8 cellular contexts compared by ENCODE assay signal in genomic region chr10:110865184-110865803, GRCh38. TPM values are rescaled to one million over a fixed set of nuclear protein-coding genes. Genes with fewer than 3 reads are reported as not detected.
DNase-seq lines count a peak whose midpoint lies in the region; ATAC-seq and TF ChIP-seq lines count a peak whose summit lies in the region.

No MANE protein-coding gene starts in this region.

- H3K27ac ChIP-seq in BLaER1, result peak overlapping the region; percentile 80
- peak overlapping the region; percentile 97 for H3K27ac ChIP-seq in MM.1S (ENCODE audit: low read length)
- peak overlapping the region; percentile 35 for H3K27ac ChIP-seq in muscle layer of colon (ENCODE audit: low read depth, low read length)
- H3K27ac ChIP-seq in ovary, result no peak overlapping the region

- H3K4me2 ChIP-seq in BLaER1 (peak overlapping the region; percentile 63), MM.1S (ENCODE audit: low read depth, low read length) (peak overlapping the region; percentile 93)

- H3K4me3 ChIP-seq in BLaER1 (no peak overlapping the region), MM.1S (ENCODE audit: low read length) (peak overlapping the region; percentile 54), muscle layer of colon (ENCODE audit: low read depth in 1 of 2, low read length in 2 of 2) (peak overlapping the region in 1 of 2 donors; percentile 6), ovary (no peak overlapping the region)

- H3K9me3 Mint-ChIP-seq in central memory CD8-positive, alpha-beta T cell, result no peaks in the 10 kb centered on the region

- ATAC-seq in central memory CD8-positive, alpha-beta T cell (replicated peaks; ENCODE audit: extremely low read depth, poor library complexity, severe bottlenecking), result no peak
- ATAC-seq in HG03097 (IDR thresholded peaks at IDR 0.05; ENCODE audit: low FRiP score, unreplicated experiment) (no peak), HG03135 (IDR thresholded peaks at IDR 0.05; ENCODE audit: unreplicated experiment) (no peak)

- H3K27ac Mint-ChIP-seq in central memory CD8-positive, alpha-beta T cell (ENCODE audit: low read depth), result peak overlapping the region; percentile 97

- 36 to 49% (median 37%) methylated on average over 6 of the region's 6 CpGs for WGBS in ovary, 3 donors

- no peak for TF ChIP-seq POLR2A in ovary (IDR thresholded peaks at IDR 0.05)

- peak overlapping the region; percentile 56 for H2AFZ ChIP-seq in MM.1S (ENCODE audit: low read length)

- peaks cover 70% of the 10 kb centered on the region for H3F3A ChIP-seq in MM.1S (ENCODE audit: insufficient read depth, low read length)

- DNase-seq in MM.1S (no peak), DMS79 (lab: John Stamatoyannopoulos, UW) (no peak), ovary (no peak)
- DNase-seq in central memory CD8-positive, alpha-beta T cell (ENCODE audit: low spot score in 2 of 2), result no peak

- 0 out of 2 replicates have a peak overlapping the region, but pooled peaks have one; percentile 13 for H3K9ac ChIP-seq in BLaER1
- peak overlapping the region; percentile 72 for H3K9ac ChIP-seq in MM.1S (ENCODE audit: low read length)
- H3K9ac ChIP-seq in muscle layer of colon (ENCODE audit: low read length), result no peak overlapping the region

- H3K27me3 ChIP-seq in BLaER1, result no peaks in the 10 kb centered on the region
- no peaks in the 10 kb centered on the region for H3K27me3 ChIP-seq in MM.1S (replicated peaks; ENCODE audit: insufficient read depth, low read length)
- H3K27me3 ChIP-seq in muscle layer of colon (ENCODE audit: control insufficient read depth in 1 of 2, insufficient read depth in 2 of 2, low read length in 2 of 2), result no peaks in the 10 kb centered on the region
- H3K27me3 ChIP-seq in ovary, result no peaks in the 10 kb centered on the region

- TF ChIP-seq CTCF in MM.1S (IDR thresholded peaks at IDR 0.05; ENCODE audit: low read length) (no peak), ovary (IDR thresholded peaks at IDR 0.05) (no peak)

- no peaks in the 10 kb centered on the region for H3K27me3 Mint-ChIP-seq in central memory CD8-positive, alpha-beta T cell

- H3K4me1 ChIP-seq in BLaER1, result peaks cover 86% of the 10 kb centered on the region
- H3K4me1 ChIP-seq in MM.1S (ENCODE audit: low read length), result peaks cover 76% of the 10 kb centered on the region
- peaks cover 22% of the 10 kb centered on the region for H3K4me1 ChIP-seq in muscle layer of colon (ENCODE audit: insufficient read depth, low read length)
- peaks cover 5% of the 10 kb centered on the region for H3K4me1 ChIP-seq in ovary (ENCODE audit: insufficient read depth)

- H3K4me3 Mint-ChIP-seq in central memory CD8-positive, alpha-beta T cell, result peak overlapping the region; percentile 80

- peaks cover 18% of the 10 kb centered on the region for H3K36me3 Mint-ChIP-seq in central memory CD8-positive, alpha-beta T cell (ENCODE audit: insufficient read depth)

- no peaks in the 10 kb centered on the region for H3K36me3 ChIP-seq in BLaER1
- H3K36me3 ChIP-seq in MM.1S (replicated peaks; ENCODE audit: insufficient read depth, low read length), result no peaks in the 10 kb centered on the region
- H3K36me3 ChIP-seq in muscle layer of colon (ENCODE audit: insufficient read depth, low read length), result no peaks in the 10 kb centered on the region
- H3K36me3 ChIP-seq in ovary, result no peaks in the 10 kb centered on the region

- no peaks in the 10 kb centered on the region for H3K79me2 ChIP-seq in MM.1S (ENCODE audit: low read length)

- intact Hi-C loops in ovary (cut with DNase I), result no loop called here

- no peak for TF ChIP-seq EP300 in ovary (IDR thresholded peaks at IDR 0.05)

- H3K9me3 ChIP-seq in BLaER1 (no peaks in the 10 kb centered on the region), MM.1S (replicated peaks; ENCODE audit: insufficient read depth, low read length) (no peaks in the 10 kb centered on the region), muscle layer of colon (ENCODE audit: low read length) (no peaks in the 10 kb centered on the region), ovary (no peaks in the 10 kb centered on the region)

- peaks cover 94% of the 10 kb centered on the region for H3K4me1 Mint-ChIP-seq in central memory CD8-positive, alpha-beta T cell

- no peaks in the 10 kb centered on the region for H3K9me2 ChIP-seq in MM.1S (replicated peaks; ENCODE audit: insufficient read depth, low read length)

- H4K20me1 ChIP-seq in BLaER1 (no peaks in the 10 kb centered on the region), MM.1S (ENCODE audit: insufficient read depth, low read length) (no peaks in the 10 kb centered on the region)

RNA-seq across cellular contexts. Expression of gene PDCD4, which starts 6.4 kb away (rescaled TPM):
- total RNA-seq in ovary, result 100 to 1,000 TPM; 103 to 399 (median 185) TPM
- 100 to 1,000 TPM; 136 to 209 TPM for polyA plus RNA-seq in ovary

RNA-seq across cellular contexts. Expression of gene BBIP1, which starts 53.7 kb away (rescaled TPM):
- total RNA-seq in ovary, result 10 to 100 TPM; 23.0 to 40.5 (median 30.5) TPM
- 10 to 100 TPM; 22.0 to 30.5 TPM for polyA plus RNA-seq in ovary

RNA-seq across cellular contexts. Expression of gene SHOC2, which starts 54.1 kb away (rescaled TPM):
- 10 to 100 TPM; 34.1 to 91.2 (median 67.7) TPM for total RNA-seq in ovary
- polyA plus RNA-seq in ovary, result 10 to 100 TPM; 19.4 to 33.8 TPM

Comparison
In these comparisons a context has a peak if more than half of its experiments do, and no peak if none do; other contexts are left out.
1. H3K27ac ChIP-seq: peak in BLaER1 (single experiment), MM.1S (single experiment) and muscle layer of colon (single experiment); none in ovary (0 of 2).